ENCODE assay signal across 1 cellular context in the genomic region with DNA sequence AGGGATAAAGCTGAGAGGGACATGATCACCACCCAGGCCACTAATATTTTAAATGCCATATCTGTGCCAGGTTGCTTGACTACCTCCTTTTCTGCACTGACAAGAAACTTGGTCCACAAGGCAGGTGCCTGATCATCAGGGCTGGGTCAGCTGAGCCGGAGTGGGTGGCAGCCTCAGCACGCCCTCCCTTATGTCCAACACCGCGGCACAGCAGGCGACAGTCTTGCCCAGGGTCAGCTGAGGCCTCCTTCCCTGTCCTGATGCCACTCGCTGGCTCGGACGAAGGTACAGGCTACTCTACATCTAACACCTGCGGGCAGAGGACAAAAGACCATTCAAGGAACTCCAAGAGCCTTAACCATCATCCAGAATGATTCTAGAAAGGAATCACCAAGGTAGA.
TF ChIP-seq lines count a peak whose summit lies in the region.

No MANE protein-coding gene starts in this region.

TF ChIP-seq in A549, 52 proteins besides CTCF, POLR2A, EP300 and RAD21 (continued from another document):
- TF ChIP-seq PHF8 (IDR thresholded peaks at IDR 0.05; ENCODE audit: borderline replicate concordance, low read depth), result no peak
- TF ChIP-seq EHMT2 (IDR thresholded peaks at IDR 0.05; ENCODE audit: low read depth), result no peak
- TF ChIP-seq, protein P1, sequence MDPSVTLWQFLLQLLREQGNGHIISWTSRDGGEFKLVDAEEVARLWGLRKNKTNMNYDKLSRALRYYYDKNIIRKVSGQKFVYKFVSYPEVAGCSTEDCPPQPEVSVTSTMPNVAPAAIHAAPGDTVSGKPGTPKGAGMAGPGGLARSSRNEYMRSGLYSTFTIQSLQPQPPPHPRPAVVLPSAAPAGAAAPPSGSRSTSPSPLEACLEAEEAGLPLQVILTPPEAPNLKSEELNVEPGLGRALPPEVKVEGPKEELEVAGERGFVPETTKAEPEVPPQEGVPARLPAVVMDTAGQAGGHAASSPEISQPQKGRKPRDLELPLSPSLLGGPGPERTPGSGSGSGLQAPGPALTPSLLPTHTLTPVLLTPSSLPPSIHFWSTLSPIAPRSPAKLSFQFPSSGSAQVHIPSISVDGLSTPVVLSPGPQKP (IDR thresholded peaks at IDR 0.05; ENCODE audit: low read depth, low read length), result no peak
- TF ChIP-seq ZSCAN20 (CRISPR knock-in tag; IDR thresholded peaks at IDR 0.05), result no peak
TF ChIP-seq in A549: peak in this region for 0.
